ENCODE assay signal across 1 cellular context in the genomic region with DNA sequence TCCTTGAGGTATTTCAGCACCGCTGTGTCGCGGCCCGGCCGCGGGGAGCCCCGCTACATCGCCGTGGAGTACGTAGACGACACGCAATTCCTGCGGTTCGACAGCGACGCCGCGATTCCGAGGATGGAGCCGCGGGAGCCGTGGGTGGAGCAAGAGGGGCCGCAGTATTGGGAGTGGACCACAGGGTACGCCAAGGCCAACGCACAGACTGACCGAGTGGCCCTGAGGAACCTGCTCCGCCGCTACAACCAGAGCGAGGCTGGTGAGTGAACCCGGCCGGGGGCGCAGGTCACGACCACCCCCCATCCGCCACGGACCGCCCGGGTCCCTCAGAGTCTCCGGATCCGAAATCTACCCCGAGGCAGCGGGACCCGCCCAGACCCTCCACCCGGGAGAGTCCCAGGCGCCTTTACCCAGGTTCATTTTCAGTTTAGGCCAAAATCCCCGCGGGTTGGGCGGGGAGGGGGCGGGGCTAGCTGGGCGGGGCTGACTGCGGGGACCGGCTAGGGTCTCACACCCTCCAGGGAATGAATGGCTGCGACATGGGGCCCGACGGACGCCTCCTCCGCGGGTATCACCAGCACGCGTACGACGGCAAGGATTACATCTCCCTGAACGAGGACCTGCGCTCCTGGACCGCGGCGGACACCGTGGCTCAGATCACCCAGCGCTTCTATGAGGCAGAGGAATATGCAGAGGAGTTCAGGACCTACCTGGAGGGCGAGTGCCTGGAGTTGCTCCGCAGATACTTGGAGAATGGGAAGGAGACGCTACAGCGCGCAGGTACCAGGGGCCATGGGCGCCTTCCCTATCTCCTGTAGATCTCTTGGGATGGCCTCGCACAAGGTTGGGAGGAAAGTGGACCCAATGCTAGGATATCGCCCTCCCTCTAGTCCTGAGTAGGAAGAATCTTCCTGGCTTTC.
A peak's percentile ranks its signal among the peaks of the same experiment; 100 is the strongest.
TF ChIP-seq lines count a peak whose summit lies in the region.

No MANE protein-coding gene starts in this region.

TF ChIP-seq in WTC11, 78 proteins besides CTCF, POLR2A, EP300 and RAD21 (continued from another document):
- TF ChIP-seq, protein P1, sequence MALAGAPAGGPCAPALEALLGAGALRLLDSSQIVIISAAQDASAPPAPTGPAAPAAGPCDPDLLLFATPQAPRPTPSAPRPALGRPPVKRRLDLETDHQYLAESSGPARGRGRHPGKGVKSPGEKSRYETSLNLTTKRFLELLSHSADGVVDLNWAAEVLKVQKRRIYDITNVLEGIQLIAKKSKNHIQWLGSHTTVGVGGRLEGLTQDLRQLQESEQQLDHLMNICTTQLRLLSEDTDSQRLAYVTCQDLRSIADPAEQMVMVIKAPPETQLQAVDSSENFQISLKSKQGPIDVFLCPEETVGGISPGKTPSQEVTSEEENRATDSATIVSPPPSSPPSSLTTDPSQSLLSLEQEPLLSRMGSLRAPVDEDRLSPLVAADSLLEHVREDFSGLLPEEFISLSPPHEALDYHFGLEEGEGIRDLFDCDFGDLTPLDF (CRISPR knock-in tag; IDR thresholded peaks at IDR 0.05) = no peak
- TF ChIP-seq, protein P2, sequence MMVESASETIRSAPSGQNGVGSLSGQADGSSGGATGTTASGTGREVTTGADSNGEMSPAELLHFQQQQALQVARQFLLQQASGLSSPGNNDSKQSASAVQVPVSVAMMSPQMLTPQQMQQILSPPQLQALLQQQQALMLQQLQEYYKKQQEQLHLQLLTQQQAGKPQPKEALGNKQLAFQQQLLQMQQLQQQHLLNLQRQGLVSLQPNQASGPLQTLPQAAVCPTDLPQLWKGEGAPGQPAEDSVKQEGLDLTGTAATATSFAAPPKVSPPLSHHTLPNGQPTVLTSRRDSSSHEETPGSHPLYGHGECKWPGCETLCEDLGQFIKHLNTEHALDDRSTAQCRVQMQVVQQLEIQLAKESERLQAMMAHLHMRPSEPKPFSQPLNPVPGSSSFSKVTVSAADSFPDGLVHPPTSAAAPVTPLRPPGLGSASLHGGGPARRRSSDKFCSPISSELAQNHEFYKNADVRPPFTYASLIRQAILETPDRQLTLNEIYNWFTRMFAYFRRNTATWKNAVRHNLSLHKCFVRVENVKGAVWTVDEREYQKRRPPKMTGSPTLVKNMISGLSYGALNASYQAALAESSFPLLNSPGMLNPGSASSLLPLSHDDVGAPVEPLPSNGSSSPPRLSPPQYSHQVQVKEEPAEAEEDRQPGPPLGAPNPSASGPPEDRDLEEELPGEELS (CRISPR knock-in tag; IDR thresholded peaks at IDR 0.05) = 0 out of 2 replicates have a peak, but pooled peaks have one; percentile 61
- TF ChIP-seq NFE2L1 (CRISPR knock-in tag; IDR thresholded peaks at IDR 0.05) (no peak), FOXJ3 (CRISPR knock-in tag; IDR thresholded peaks at IDR 0.05; ENCODE audit: borderline replicate concordance) (no peak), ZNF232 (CRISPR knock-in tag; IDR thresholded peaks at IDR 0.05) (0 out of 2 replicates have a peak, but pooled peaks have one; percentile 25)
- TF ChIP-seq, protein P3, sequence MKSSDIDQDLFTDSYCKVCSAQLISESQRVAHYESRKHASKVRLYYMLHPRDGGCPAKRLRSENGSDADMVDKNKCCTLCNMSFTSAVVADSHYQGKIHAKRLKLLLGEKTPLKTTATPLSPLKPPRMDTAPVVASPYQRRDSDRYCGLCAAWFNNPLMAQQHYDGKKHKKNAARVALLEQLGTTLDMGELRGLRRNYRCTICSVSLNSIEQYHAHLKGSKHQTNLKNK (CRISPR knock-in tag; IDR thresholded peaks at IDR 0.05) = no peak
- TF ChIP-seq, protein P4, sequence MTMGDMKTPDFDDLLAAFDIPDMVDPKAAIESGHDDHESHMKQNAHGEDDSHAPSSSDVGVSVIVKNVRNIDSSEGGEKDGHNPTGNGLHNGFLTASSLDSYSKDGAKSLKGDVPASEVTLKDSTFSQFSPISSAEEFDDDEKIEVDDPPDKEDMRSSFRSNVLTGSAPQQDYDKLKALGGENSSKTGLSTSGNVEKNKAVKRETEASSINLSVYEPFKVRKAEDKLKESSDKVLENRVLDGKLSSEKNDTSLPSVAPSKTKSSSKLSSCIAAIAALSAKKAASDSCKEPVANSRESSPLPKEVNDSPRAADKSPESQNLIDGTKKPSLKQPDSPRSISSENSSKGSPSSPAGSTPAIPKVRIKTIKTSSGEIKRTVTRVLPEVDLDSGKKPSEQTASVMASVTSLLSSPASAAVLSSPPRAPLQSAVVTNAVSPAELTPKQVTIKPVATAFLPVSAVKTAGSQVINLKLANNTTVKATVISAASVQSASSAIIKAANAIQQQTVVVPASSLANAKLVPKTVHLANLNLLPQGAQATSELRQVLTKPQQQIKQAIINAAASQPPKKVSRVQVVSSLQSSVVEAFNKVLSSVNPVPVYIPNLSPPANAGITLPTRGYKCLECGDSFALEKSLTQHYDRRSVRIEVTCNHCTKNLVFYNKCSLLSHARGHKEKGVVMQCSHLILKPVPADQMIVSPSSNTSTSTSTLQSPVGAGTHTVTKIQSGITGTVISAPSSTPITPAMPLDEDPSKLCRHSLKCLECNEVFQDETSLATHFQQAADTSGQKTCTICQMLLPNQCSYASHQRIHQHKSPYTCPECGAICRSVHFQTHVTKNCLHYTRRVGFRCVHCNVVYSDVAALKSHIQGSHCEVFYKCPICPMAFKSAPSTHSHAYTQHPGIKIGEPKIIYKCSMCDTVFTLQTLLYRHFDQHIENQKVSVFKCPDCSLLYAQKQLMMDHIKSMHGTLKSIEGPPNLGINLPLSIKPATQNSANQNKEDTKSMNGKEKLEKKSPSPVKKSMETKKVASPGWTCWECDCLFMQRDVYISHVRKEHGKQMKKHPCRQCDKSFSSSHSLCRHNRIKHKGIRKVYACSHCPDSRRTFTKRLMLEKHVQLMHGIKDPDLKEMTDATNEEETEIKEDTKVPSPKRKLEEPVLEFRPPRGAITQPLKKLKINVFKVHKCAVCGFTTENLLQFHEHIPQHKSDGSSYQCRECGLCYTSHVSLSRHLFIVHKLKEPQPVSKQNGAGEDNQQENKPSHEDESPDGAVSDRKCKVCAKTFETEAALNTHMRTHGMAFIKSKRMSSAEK (CRISPR knock-in tag; IDR thresholded peaks at IDR 0.05; ENCODE audit: borderline replicate concordance) = no peak
